12 cellular contexts compared by ENCODE assay signal in genomic region chr18:41982942-41983660, GRCh38. TPM values are rescaled to one million over a fixed set of nuclear protein-coding genes. Genes with fewer than 3 reads are reported as not detected.
A peak's percentile ranks its signal among the peaks of the same experiment; 100 is the strongest.
DNase-seq lines count a peak whose midpoint lies in the region; ATAC-seq and TF ChIP-seq lines count a peak whose summit lies in the region.
"Had no signal": no experiment of that assay in that cellular context is flagged by ENCODE, and none has a peak within 500 bp of the region (broad histone marks: within the 10 kb centered on the region; RNA-seq: fewer than 3 reads in every experiment).

No MANE protein-coding gene starts in this region.

- peak overlapping the region; percentile 46 for H3K4me3 Mint-ChIP-seq in T-helper 2 cell treated with Interferon-gamma antibody and Interleukin-4, amounts not matched to agents 5 μg/mL and 100 μg/mL, for 36 hours
- H3K4me3 Mint-ChIP-seq in CD4-positive, alpha-beta memory T cell, result no peak overlapping the region

- H3K4me3 ChIP-seq in CD4-positive, alpha-beta memory T cell (ENCODE audit: low read length in 2 of 2), result no peak overlapping the region

- H3K9me3 ChIP-seq in CD4-positive, alpha-beta memory T cell (ENCODE audit: control insufficient read depth in 1 of 2, low read length in 2 of 2), result no peaks in the 10 kb centered on the region

- intact Hi-C loops in left colon (cut with DNase I, micrococcal nuclease), result no loop called here
- intact Hi-C loops in CD4-positive, alpha-beta memory T cell (cut with micrococcal nuclease), result no loop called here

- no peaks in the 10 kb centered on the region for H3K27me3 ChIP-seq in CD4-positive, alpha-beta memory T cell (ENCODE audit: insufficient read depth, low read length)

- H3K36me3 Mint-ChIP-seq in T-helper 2 cell treated with Interferon-gamma antibody and Interleukin-4, amounts not matched to agents 5 μg/mL and 100 μg/mL, for 36 hours (ENCODE audit: low read depth), result peaks cover 15% of the 10 kb centered on the region
- peaks cover 18 to 38% of the 10 kb centered on the region in 2 donors for H3K36me3 Mint-ChIP-seq in CD4-positive, alpha-beta memory T cell

- peaks cover 17% of the 10 kb centered on the region for H3K4me1 Mint-ChIP-seq in T-helper 2 cell treated with Interferon-gamma antibody and Interleukin-4, amounts not matched to agents 5 μg/mL and 100 μg/mL, for 36 hours (ENCODE audit: low read depth)
- peaks cover 10 to 24% (median 15%) of the 10 kb centered on the region in 4 donors for H3K4me1 Mint-ChIP-seq in CD4-positive, alpha-beta memory T cell

- H3K27me3 Mint-ChIP-seq in T-helper 2 cell treated with Interferon-gamma antibody and Interleukin-4, amounts not matched to agents 5 μg/mL and 100 μg/mL, for 36 hours (ENCODE audit: low read depth), result no peaks in the 10 kb centered on the region
- H3K27me3 Mint-ChIP-seq in CD4-positive, alpha-beta memory T cell, result no peaks in the 10 kb centered on the region

- POLR2A ChIA-PET in GM10248 (lab: Yijun Ruan, JAX), result no interaction called here
- POLR2A ChIA-PET in CD4-positive, alpha-beta memory T cell (lab: Charles Lee; ENCODE audit: partially characterized antibody), result no interaction called here

- DNase-seq in GM10248 (ENCODE audit: extremely low spot score) (peak; percentile 14), GM19238 (ENCODE audit: insufficient read length, low spot score) (no peak), left colon (no peak), NCI-H446 treated with DMSO at 0.1 percent for 48 hours (lab: John Stamatoyannopoulos, UW) (no peak)
- no peak for DNase-seq in T-helper 2 cell treated with Interferon-gamma antibody and Interleukin-4, amounts not matched to agents 5 μg/mL and 100 μg/mL, for 36 hours (ENCODE audit: low spot score)
- no peak for DNase-seq in CD4-positive, alpha-beta memory T cell
- DNase-seq: activated CD4-positive, CD25-positive, alpha-beta regulatory T cell treated with anti-CD3 and anti-CD28 coated beads, Interleukin-2, amount 50 U/mL, for 72 hours; NCI-H510A treated with DMSO at 0.1 percent for 48 hours; retina; stimulated activated naive CD4-positive, alpha-beta T cell treated with Interleukin-2 at 50 U/mL for 16 hours had no signal

- ATAC-seq in GM19395 (IDR thresholded peaks at IDR 0.05; ENCODE audit: unreplicated experiment), result peak; percentile 95
- ATAC-seq in HG03025 (IDR thresholded peaks at IDR 0.05; ENCODE audit: low FRiP score, unreplicated experiment), result peak; percentile 96
- no peak for ATAC-seq in left colon

- H3K27ac ChIP-seq in CD4-positive, alpha-beta memory T cell (ENCODE audit: low read depth, low read length), result no peak overlapping the region

- no peak for TF ChIP-seq CTCF in GM10248 (IDR thresholded peaks at IDR 0.05; ENCODE audit: control extremely low read depth, extremely low read depth, low read depth, missing control alignments)

- H3K4me1 ChIP-seq in CD4-positive, alpha-beta memory T cell (ENCODE audit: insufficient read depth, low read length), result no peaks in the 10 kb centered on the region

- CTCF ChIA-PET in GM10248 (lab: Yijun Ruan, JAX), result interaction anchor here (1.4 to 2.9 kb wide), 2 partner anchors 11 to 14 kb away, joined by 3 to 12 read pairs; no protein-coding TSS in a partner anchor
- CTCF ChIA-PET in CD4-positive, alpha-beta memory T cell (lab: Charles Lee; ENCODE audit: partially characterized antibody), result interaction anchor here (1.2 to 2.0 kb wide), 2 partner anchors 15 to 45 kb away, joined by 4 to 5 read pairs; no protein-coding TSS in a partner anchor

- H3K36me3 ChIP-seq in CD4-positive, alpha-beta memory T cell (ENCODE audit: insufficient read depth, low read length), result peaks cover 6% of the 10 kb centered on the region

- peak overlapping the region; percentile 80 for H3K27ac Mint-ChIP-seq in T-helper 2 cell treated with Interferon-gamma antibody and Interleukin-4, amounts not matched to agents 5 μg/mL and 100 μg/mL, for 36 hours
- H3K27ac Mint-ChIP-seq in CD4-positive, alpha-beta memory T cell, result peak overlapping the region in 3 of 7 donors; percentile 2 to 14 (median 5)

- H3K9me3 Mint-ChIP-seq in T-helper 2 cell treated with Interferon-gamma antibody and Interleukin-4, amounts not matched to agents 5 μg/mL and 100 μg/mL, for 36 hours, result no peaks in the 10 kb centered on the region
- no peaks in the 10 kb centered on the region for H3K9me3 Mint-ChIP-seq in CD4-positive, alpha-beta memory T cell

RNA-seq across cellular contexts. Expression of gene PIK3C3, which starts 28.1 kb away (rescaled TPM):
- total RNA-seq in left colon, result 10 to 100 TPM; 44.1 to 47.8 TPM
- 10 to 100 TPM; 67.6 to 78.0 TPM for total RNA-seq in CD4-positive, alpha-beta memory T cell
- 10 to 100 TPM; 31.0 to 42.1 TPM for polyA plus RNA-seq in CD4-positive, alpha-beta memory T cell
